In genomic region chr13:46913757-46914156, GRCh38 we compare ENCODE assay signal across 30 cellular contexts. TPM values are rescaled to one million over a fixed set of nuclear protein-coding genes. Genes with fewer than 3 reads are reported as not detected.
"Had no signal": no experiment of that assay in that cellular context is flagged by ENCODE, and none has a peak within 500 bp of the region (broad histone marks: within the 10 kb centered on the region; RNA-seq: fewer than 3 reads in every experiment).

No MANE protein-coding gene starts in this region.

- H3K36me3 ChIP-seq: neural progenitor cell, ovary, right lobe of liver, sigmoid colon, suprapubic skin, tibial artery, transverse colon, upper lobe of right lung, uterus had no signal

- H2AFZ ChIP-seq: neural progenitor cell, parathyroid adenoma had no signal

- H3K79me2 ChIP-seq: parathyroid adenoma had no signal

- H3K27me3 ChIP-seq: neural progenitor cell, ovary, right lobe of liver, sigmoid colon, suprapubic skin, testis, tibial artery, upper lobe of right lung, uterus had no signal

- H3K9ac ChIP-seq: neural progenitor cell, parathyroid adenoma had no signal

- H3K9me3 ChIP-seq: ovary, psoas muscle, right lobe of liver, sigmoid colon, suprapubic skin, testis, tibial artery, transverse colon, upper lobe of right lung, uterus had no signal

- DNase-seq: naive B cell; naive thymus-derived CD8-positive, alpha-beta T cell; nephron progenitor cell; occipital lobe; ovary; posterior cingulate gyrus; psoas muscle; retina; right cardiac atrium; right lobe of liver; sigmoid colon; small intestine; stimulated activated CD4-positive, alpha-beta T cell treated with anti-CD3 and anti-CD28 coated beads, Interleukin-15, amount 100 ng/mL, for 24 hours; stimulated activated CD4-positive, alpha-beta T cell treated with anti-CD3 and anti-CD28 coated beads, Interleukin-2, amount 100 ng/mL, for 24 hours; stimulated activated CD4-positive, alpha-beta T cell treated with anti-CD3 and anti-CD28 coated beads, Interleukin-2, amount 100 ng/mL, for 48 hours; stimulated activated CD4-positive, alpha-beta T cell treated with anti-CD3 and anti-CD28 coated beads, Interleukin-4, amount 100 ng/mL, for 24 hours; stimulated activated naive B cell treated with anti-CD40 and anti-IgM and Interleukin-4, amounts not matched to agents 10 μg/mL and 1 μg/mL and 100 μg/mL, for 72 hours; stimulated activated naive CD4-positive, alpha-beta T cell treated with Interleukin-2 at 50 U/mL for 16 hours; substantia nigra; testis; tibial artery; transverse colon; upper lobe of right lung; uterus had no signal

- H3K4me3 ChIP-seq: neural progenitor cell, ovary, psoas muscle, right lobe of liver, sigmoid colon, suprapubic skin, testis, tibial artery, transverse colon, upper lobe of right lung, uterus had no signal

- H3K27ac ChIP-seq: neural progenitor cell, ovary, parathyroid adenoma, psoas muscle, right lobe of liver, sigmoid colon, suprapubic skin, testis, tibial artery, transverse colon, upper lobe of right lung, uterus had no signal

- ATAC-seq: naive thymus-derived CD8-positive, alpha-beta T cell; natural killer cell treated with Interleukin-12 subunit alpha and Interleukin-12 subunit beta and Interleukin-15 and Interleukin-18, amount 100 ng/mL, for 72 hours; psoas muscle; right cardiac atrium; right lobe of liver; stimulated activated effector memory CD8-positive, alpha-beta T cell treated with anti-CD3 and anti-CD28 coated beads, Interleukin-12 subunit alpha, Interleukin-12 subunit beta, amount 100 ng/mL, for 72 hours; stimulated activated naive B cell treated with anti-CD40 and anti-IgM and Interleukin-4, amounts not matched to agents 10 μg/mL and 1 μg/mL and 100 μg/mL, for 72 hours; upper lobe of right lung had no signal

- H3K4me2 ChIP-seq: neural progenitor cell had no signal

- H3K4me1 ChIP-seq: neural progenitor cell, parathyroid adenoma, psoas muscle, right lobe of liver, sigmoid colon, suprapubic skin, testis, tibial artery, transverse colon, upper lobe of right lung, uterus had no signal

RNA-seq across cellular contexts. Expression of gene HTR2A, which starts 16.9 kb away (rescaled TPM):
- total RNA-seq: naive thymus-derived CD8-positive, alpha-beta T cell; natural killer cell treated with Interleukin-12 subunit alpha and Interleukin-12 subunit beta and Interleukin-15 and Interleukin-18, amount 100 ng/mL, for 72 hours; progenitor cell of endocrine pancreas; psoas muscle had no signal
- polyA plus RNA-seq: naive thymus-derived CD8-positive, alpha-beta T cell had no signal
